Comparison of ENCODE assay signal across 31 cellular contexts in the genomic region with DNA sequence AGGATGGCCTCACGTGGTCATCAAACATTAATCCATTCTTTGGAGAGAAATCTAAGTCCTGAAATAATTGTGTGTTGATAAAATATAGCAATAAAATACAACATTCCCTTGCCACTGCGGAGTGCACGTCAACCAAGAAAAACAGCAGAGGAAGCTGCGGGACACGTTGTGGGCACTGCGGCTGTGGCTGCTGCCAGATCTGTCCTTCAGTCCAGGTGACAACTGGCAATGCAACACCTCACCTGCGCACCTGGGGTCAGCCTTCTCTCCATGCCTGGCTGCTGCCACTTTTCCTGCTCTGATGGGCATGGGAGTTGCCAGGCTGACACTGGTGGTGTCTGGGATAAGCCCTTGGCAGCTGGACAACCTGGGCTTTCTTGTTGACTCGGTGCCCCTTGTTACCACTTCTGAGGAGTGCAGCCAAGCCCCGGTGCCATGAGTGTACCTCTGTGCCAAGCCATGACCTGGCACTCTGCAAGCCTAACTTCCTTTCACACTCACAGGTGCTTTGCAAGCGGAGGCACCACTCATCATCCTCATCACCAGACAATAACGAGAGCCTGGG.
"Had no signal": no experiment of that assay in that cellular context is flagged by ENCODE, and none has a peak within 500 bp of the region (broad histone marks: within the 10 kb centered on the region; RNA-seq: fewer than 3 reads in every experiment).

No MANE protein-coding gene starts in this region.

- H3K27me3 Mint-ChIP-seq: activated CD4-positive, alpha-beta T cell treated with anti-CD3 and anti-CD28 coated beads, Interleukin-2, amount 10 ng/mL, durations not matched to agents 7 days and 5 days; activated T-cell treated with anti-CD3 and anti-CD28 coated beads, Interleukin-2, amount 50 U/mL, for 24 hours had no signal

- H3K4me1 Mint-ChIP-seq: activated CD4-positive, alpha-beta T cell treated with anti-CD3 and anti-CD28 coated beads for 36 hours; activated CD4-positive, alpha-beta T cell treated with anti-CD3 and anti-CD28 coated beads, Interleukin-2, amount 10 ng/mL, durations not matched to agents 7 days and 5 days; activated naive CD4-positive, alpha-beta T cell treated with anti-CD3 and anti-CD28 coated beads, Interleukin-2, amount 50 U/mL, for 24 hours; activated naive CD8-positive, alpha-beta T cell treated with anti-CD3 and anti-CD28 coated beads, Interleukin-2, amount 10 ng/mL, durations not matched to agents 7 days and 5 days; WTC11 had no signal

- H3K9me3 ChIP-seq: body of pancreas, breast epithelium, MG63, SJCRH30 had no signal

- H3K27ac ChIP-seq: body of pancreas, breast epithelium, SJCRH30, SK-N-MC had no signal

- H3K27me3 ChIP-seq: body of pancreas, breast epithelium, MG63, SJCRH30 had no signal

- DNase-seq: activated CD4-positive, alpha-beta T cell treated with anti-CD3 and anti-CD28 coated beads for 36 hours; activated CD4-positive, alpha-beta T cell treated with anti-CD3 and anti-CD28 coated beads, Interleukin-2, amount 10 ng/mL, durations not matched to agents 7 days and 5 days; activated CD4-positive, alpha-beta T cell treated with anti-CD3 and anti-CD28 coated beads, Interleukin-2, amount 50 U/mL, for 48 hours; activated CD8-positive, alpha-beta T cell treated with anti-CD3 and anti-CD28 coated beads, Interleukin-2, amount 10 ng/mL, durations not matched to agents 7 days and 5 days; activated gamma-delta T cell; activated naive CD4-positive, alpha-beta T cell treated with Interleukin-2 at 50 U/mL for 16 hours; activated naive CD8-positive, alpha-beta T cell treated with anti-CD3 and anti-CD28 coated beads, Interleukin-2, amount 10 ng/mL, durations not matched to agents 7 days and 5 days; activated T-cell treated with anti-CD3 and anti-CD28 coated beads, Interleukin-2, amount 50 U/mL, for 24 hours; amygdala; body of pancreas; Kasumi-1; KG1; MG63; NCI-H1048; NCI-H1105 treated with DMSO at 0.1 percent for 48 hours; NCI-H1436; NCI-H1694; NCI-H1930; NCI-H2107; NCI-H2171; NCI-H510A; NCI-H774; SHP77; SJCRH30 had no signal

- H3K27ac Mint-ChIP-seq: activated CD4-positive, alpha-beta T cell treated with anti-CD3 and anti-CD28 coated beads for 36 hours; activated CD4-positive, alpha-beta T cell treated with anti-CD3 and anti-CD28 coated beads, Interleukin-2, amount 10 ng/mL, durations not matched to agents 7 days and 5 days; activated CD8-positive, alpha-beta T cell treated with anti-CD3 and anti-CD28 coated beads, Interleukin-2, amount 10 ng/mL, durations not matched to agents 7 days and 5 days; activated naive CD4-positive, alpha-beta T cell treated with anti-CD3 and anti-CD28 coated beads, Interleukin-2, amount 50 U/mL, for 24 hours; activated naive CD8-positive, alpha-beta T cell treated with anti-CD3 and anti-CD28 coated beads, Interleukin-2, amount 10 ng/mL, durations not matched to agents 7 days and 5 days; activated T-cell treated with anti-CD3 and anti-CD28 coated beads, Interleukin-2, amount 50 U/mL, for 24 hours; activated T-helper 2 cell treated with anti-CD3 and anti-CD28 coated beads, Interferon-gamma antibody, Interleukin-2, Interleukin-4, amounts not matched to agents 10 μg/mL and 5 μg/mL and 100 μg/mL, durations not matched to agents 14 hours and 24 hours and 36 hours; T-helper 1 cell treated with Interleukin-12 subunit alpha and Interleukin-12 subunit beta and Interleukin-4 antibody, amounts not matched to agents 30 μg/mL and 1 μg/mL, for 36 hours; T-helper 2 cell treated with Interferon-gamma antibody and Interleukin-4, amounts not matched to agents 5 μg/mL and 100 μg/mL, for 36 hours; WTC11 had no signal

- H3K4me3 Mint-ChIP-seq: activated CD4-positive, alpha-beta T cell treated with anti-CD3 and anti-CD28 coated beads for 36 hours; activated CD4-positive, alpha-beta T cell treated with anti-CD3 and anti-CD28 coated beads, Interleukin-2, amount 10 ng/mL, durations not matched to agents 7 days and 5 days; activated CD8-positive, alpha-beta T cell treated with anti-CD3 and anti-CD28 coated beads, Interleukin-2, amount 10 ng/mL, durations not matched to agents 7 days and 5 days; activated naive CD4-positive, alpha-beta T cell treated with anti-CD3 and anti-CD28 coated beads, Interleukin-2, amount 50 U/mL, for 24 hours; activated naive CD8-positive, alpha-beta T cell treated with anti-CD3 and anti-CD28 coated beads, Interleukin-2, amount 10 ng/mL, durations not matched to agents 7 days and 5 days; activated T-cell treated with anti-CD3 and anti-CD28 coated beads, Interleukin-2, amount 50 U/mL, for 24 hours; T-helper 1 cell treated with Interleukin-12 subunit alpha and Interleukin-12 subunit beta and Interleukin-4 antibody, amounts not matched to agents 30 μg/mL and 1 μg/mL, for 36 hours; T-helper 2 cell treated with Interferon-gamma antibody and Interleukin-4, amounts not matched to agents 5 μg/mL and 100 μg/mL, for 36 hours; WTC11 had no signal

- H3K36me3 Mint-ChIP-seq: activated naive CD4-positive, alpha-beta T cell treated with anti-CD3 and anti-CD28 coated beads, Interleukin-2, amount 50 U/mL, for 24 hours; activated naive CD8-positive, alpha-beta T cell treated with anti-CD3 and anti-CD28 coated beads, Interleukin-2, amount 10 ng/mL, durations not matched to agents 7 days and 5 days; WTC11 had no signal

- H3K36me3 ChIP-seq: breast epithelium, MG63, SJCRH30 had no signal

- H3K4me3 ChIP-seq: body of pancreas, breast epithelium, MG63, SJCRH30, SK-N-MC had no signal

- H3K9me3 Mint-ChIP-seq: activated CD4-positive, alpha-beta T cell treated with anti-CD3 and anti-CD28 coated beads, Interleukin-2, amount 10 ng/mL, durations not matched to agents 7 days and 5 days; activated naive CD4-positive, alpha-beta T cell treated with anti-CD3 and anti-CD28 coated beads, Interleukin-2, amount 50 U/mL, for 24 hours; activated T-cell treated with anti-CD3 and anti-CD28 coated beads, Interleukin-2, amount 50 U/mL, for 24 hours; activated T-helper 2 cell treated with anti-CD3 and anti-CD28 coated beads, Interferon-gamma antibody, Interleukin-2, Interleukin-4, amounts not matched to agents 10 μg/mL and 5 μg/mL and 100 μg/mL, durations not matched to agents 14 hours and 24 hours and 36 hours; T-helper 2 cell treated with Interferon-gamma antibody and Interleukin-4, amounts not matched to agents 5 μg/mL and 100 μg/mL, for 36 hours had no signal

- H3K4me1 ChIP-seq: body of pancreas, breast epithelium, SJCRH30 had no signal
